Comparison of ENCODE assay signal across 2 cellular contexts in the genomic region with DNA sequence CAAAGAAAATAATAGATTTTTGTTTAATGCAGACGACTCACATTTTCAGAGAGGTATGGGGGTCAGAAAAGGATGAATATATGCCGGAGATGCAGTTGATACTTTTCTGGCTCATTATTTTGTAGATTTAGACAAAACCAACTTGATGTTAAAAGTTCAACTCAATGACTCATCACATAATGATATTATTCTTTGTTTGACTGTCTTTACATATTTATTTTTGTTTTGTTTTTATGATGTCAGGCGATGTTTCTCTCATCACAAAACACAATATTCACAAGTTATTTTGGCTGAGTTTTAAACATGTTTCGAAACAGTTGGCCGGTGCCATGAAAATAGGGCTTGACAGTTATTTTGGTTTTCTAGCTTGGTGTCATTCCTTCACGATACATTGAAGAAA.
TF ChIP-seq lines count a peak whose summit lies in the region.

No MANE protein-coding gene starts in this region.

TF ChIP-seq in A549, 52 proteins besides CTCF, POLR2A, EP300 and RAD21:
- TF ChIP-seq FOSL2 (IDR thresholded peaks at IDR 0.05), result no peak
- peak; percentile 41 for TF ChIP-seq FOSL2 (CRISPR knock-in tag; IDR thresholded peaks at IDR 0.05)
- TF ChIP-seq TP53 (CRISPR knock-in tag; IDR thresholded peaks at IDR 0.05), result no peak

TF ChIP-seq in IMR-90, 13 proteins besides CTCF, POLR2A, EP300 and RAD21 (continued from another document):
- TF ChIP-seq RFX5 (IDR thresholded peaks at IDR 0.05; ENCODE audit: low read depth, low read length), result no peak
- TF ChIP-seq MAFK (IDR thresholded peaks at IDR 0.05; ENCODE audit: low read depth, low read length), result no peak
- peak; percentile 36; the same call in 1 of the 2 replicates for TF ChIP-seq FOS (IDR thresholded peaks at IDR 0.05; ENCODE audit: low read depth, low read length)
- TF ChIP-seq, protein P1, sequence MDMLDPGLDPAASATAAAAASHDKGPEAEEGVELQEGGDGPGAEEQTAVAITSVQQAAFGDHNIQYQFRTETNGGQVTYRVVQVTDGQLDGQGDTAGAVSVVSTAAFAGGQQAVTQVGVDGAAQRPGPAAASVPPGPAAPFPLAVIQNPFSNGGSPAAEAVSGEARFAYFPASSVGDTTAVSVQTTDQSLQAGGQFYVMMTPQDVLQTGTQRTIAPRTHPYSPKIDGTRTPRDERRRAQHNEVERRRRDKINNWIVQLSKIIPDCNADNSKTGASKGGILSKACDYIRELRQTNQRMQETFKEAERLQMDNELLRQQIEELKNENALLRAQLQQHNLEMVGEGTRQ (IDR thresholded peaks at IDR 0.05; ENCODE audit: low read depth, low read length), result no peak
- peak; percentile 36; the same call in 1 of the 2 replicates for TF ChIP-seq CEBPB (IDR thresholded peaks at IDR 0.05; ENCODE audit: low read depth, low read length)
- TF ChIP-seq, protein P2, sequence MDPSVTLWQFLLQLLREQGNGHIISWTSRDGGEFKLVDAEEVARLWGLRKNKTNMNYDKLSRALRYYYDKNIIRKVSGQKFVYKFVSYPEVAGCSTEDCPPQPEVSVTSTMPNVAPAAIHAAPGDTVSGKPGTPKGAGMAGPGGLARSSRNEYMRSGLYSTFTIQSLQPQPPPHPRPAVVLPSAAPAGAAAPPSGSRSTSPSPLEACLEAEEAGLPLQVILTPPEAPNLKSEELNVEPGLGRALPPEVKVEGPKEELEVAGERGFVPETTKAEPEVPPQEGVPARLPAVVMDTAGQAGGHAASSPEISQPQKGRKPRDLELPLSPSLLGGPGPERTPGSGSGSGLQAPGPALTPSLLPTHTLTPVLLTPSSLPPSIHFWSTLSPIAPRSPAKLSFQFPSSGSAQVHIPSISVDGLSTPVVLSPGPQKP (IDR thresholded peaks at IDR 0.05; ENCODE audit: borderline replicate concordance, low read depth, low read length), result no peak
- no peak for TF ChIP-seq CHD1 (IDR thresholded peaks at IDR 0.05; ENCODE audit: low read depth, low read length)
